Comparison of ENCODE assay signal across 8 cellular contexts in the genomic region with DNA sequence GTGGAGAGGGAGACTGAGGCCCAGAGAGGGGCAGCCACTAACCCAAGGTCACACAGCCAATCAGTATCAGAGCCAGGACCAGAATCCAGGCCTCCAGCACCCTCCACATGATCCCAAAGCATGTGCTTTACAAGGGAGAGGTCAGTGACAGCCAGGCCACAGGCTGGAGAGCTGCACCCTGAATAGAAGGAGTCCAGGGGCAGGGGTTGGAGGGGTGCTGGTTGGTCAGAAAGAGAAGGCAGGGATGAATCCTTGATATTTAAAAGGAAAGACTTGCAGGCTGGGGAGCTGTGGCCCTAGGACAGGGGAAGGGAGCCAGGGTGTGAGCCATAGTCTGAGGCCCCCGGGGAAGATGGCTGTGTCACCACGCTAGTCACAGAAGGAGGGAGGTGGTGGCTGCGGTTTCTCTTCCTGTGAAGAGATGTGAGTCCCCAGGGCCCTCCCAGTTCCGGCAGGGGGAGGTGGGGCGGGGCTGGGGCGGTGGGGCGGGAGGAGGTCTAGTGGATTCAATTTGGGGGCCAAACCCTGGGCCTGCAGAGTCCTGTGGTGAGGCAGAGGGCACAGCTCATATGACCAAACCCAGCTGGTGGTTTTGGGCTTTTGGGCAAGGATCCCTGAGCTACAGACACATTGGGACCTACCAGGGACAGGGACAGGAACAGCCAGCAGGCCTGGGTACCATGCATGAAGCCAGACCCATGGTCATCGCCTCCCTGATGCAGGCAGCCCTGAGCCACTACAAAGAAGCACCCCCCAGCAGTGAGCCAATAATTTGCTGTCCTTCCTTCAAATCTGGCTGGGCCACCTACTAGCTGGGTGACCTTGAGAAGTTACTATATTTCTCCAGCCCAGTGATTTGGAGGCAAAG. TPM values are rescaled to one million over a fixed set of nuclear protein-coding genes. Genes with fewer than 3 reads are reported as not detected.
A peak's percentile ranks its signal among the peaks of the same experiment; 100 is the strongest.
DNase-seq lines count a peak whose midpoint lies in the region; ATAC-seq, FAIRE-seq and TF ChIP-seq lines count a peak whose summit lies in the region.

No MANE protein-coding gene starts in this region.

- no peaks in the 10 kb centered on the region for H3K9me3 Mint-ChIP-seq in central memory CD8-positive, alpha-beta T cell

- H3K4me1 Mint-ChIP-seq in central memory CD8-positive, alpha-beta T cell: peaks cover 84% of the 10 kb centered on the region

- no peak overlapping the region for H3K27ac ChIP-seq in gastrocnemius medialis

- H3K27me3 Mint-ChIP-seq in central memory CD8-positive, alpha-beta T cell: no peaks in the 10 kb centered on the region

- H3K4me3 ChIP-seq in gastrocnemius medialis: no peak overlapping the region

- peaks cover 68% of the 10 kb centered on the region for H3K36me3 Mint-ChIP-seq in central memory CD8-positive, alpha-beta T cell (ENCODE audit: insufficient read depth)

- no peak for FAIRE-seq in D721Med (lab: Jason Lieb, UNC)

- ATAC-seq in GM18909 (IDR thresholded peaks at IDR 0.05; ENCODE audit: poor library complexity, unreplicated experiment): peak; percentile 56
- peak; percentile 84 for ATAC-seq in activated CD4-positive, CD25-positive, alpha-beta regulatory T cell treated with anti-CD3 and anti-CD28 coated beads, Interleukin-2, amount 50 U/mL, for 24 hours
- ATAC-seq in central memory CD8-positive, alpha-beta T cell (replicated peaks; ENCODE audit: extremely low read depth, poor library complexity, severe bottlenecking): peak; percentile 93
- no peak for ATAC-seq in gastrocnemius medialis
- ATAC-seq in HG03442 (IDR thresholded peaks at IDR 0.05; ENCODE audit: unreplicated experiment): no peak

- peak overlapping the region; percentile 97 for H3K27ac Mint-ChIP-seq in central memory CD8-positive, alpha-beta T cell (ENCODE audit: low read depth)

- TF ChIP-seq POLR2A in gastrocnemius medialis (IDR thresholded peaks at IDR 0.05): no peak

- H3K4me1 ChIP-seq in gastrocnemius medialis: no peaks in the 10 kb centered on the region

- DNase-seq in KBM-7 (peak; percentile 72), gastrocnemius medialis (peak; percentile 24 to 29), D721Med (ENCODE audit: insufficient read length, low spot score) (no peak), DMS79 treated with DMSO at 0.1 percent for 48 hours (lab: John Stamatoyannopoulos, UW) (no peak)
- peak; percentile 73 to 86 for DNase-seq in central memory CD8-positive, alpha-beta T cell (ENCODE audit: low spot score in 2 of 2)

- no peaks in the 10 kb centered on the region for H3K9me3 ChIP-seq in gastrocnemius medialis

- peak overlapping the region; percentile 61 for H3K4me3 Mint-ChIP-seq in central memory CD8-positive, alpha-beta T cell

- intact Hi-C loops in gastrocnemius medialis (cut with DNase I; ENCODE audit: low total_unique reads): no loop called here

- in situ Hi-C loops in KBM-7 (cut with MboI; ENCODE audit: low pct_unique_long_range_greater_than_20kb, low sequenced_read_pairs): no loop called here
- in situ Hi-C loops in gastrocnemius medialis (cut with MboI; ENCODE audit: low sequenced_read_pairs in 4 of 4): no loop called here

- H3K36me3 ChIP-seq in gastrocnemius medialis: no peaks in the 10 kb centered on the region

- TF ChIP-seq CTCF in gastrocnemius medialis (IDR thresholded peaks at IDR 0.05 in 4 of 5, conservative IDR thresholded peaks at IDR 0.05 in 1 of 5): no peak
- no peak for TF ChIP-seq CTCF in D721Med (IDR thresholded peaks at IDR 0.05; ENCODE audit: insufficient read depth, missing control alignments)

- peaks cover 12 to 39% (median 13%) of the 10 kb centered on the region in 3 donors for H3K27me3 ChIP-seq in gastrocnemius medialis

RNA-seq across cellular contexts. Expression of a gene that starts 14.0 kb away (rescaled TPM):
- total RNA-seq in gastrocnemius medialis: 1 to 10 TPM in 3 of 4 donors, not detected in 1; 1.9 to 3.7 (median 3.5) TPM

RNA-seq across cellular contexts. Expression of a gene that starts 17.8 kb away (rescaled TPM):
- not detected for total RNA-seq in gastrocnemius medialis

RNA-seq across cellular contexts. Expression of a gene that starts 42.0 kb away (rescaled TPM):
- under 1 TPM; 0.46 to 1.00 (median 0.84) TPM for total RNA-seq in gastrocnemius medialis

RNA-seq across cellular contexts. Expression of a gene that starts 52.3 kb away (rescaled TPM):
- 1 to 10 TPM in 3 of 4 donors, not detected in 1; 1.7 to 2.2 (median 2.0) TPM for total RNA-seq in gastrocnemius medialis

Comparison
In these comparisons a context has a peak if more than half of its experiments do, and no peak if none do; other contexts are left out.
1. ATAC-seq: peak in GM18909 (single experiment), activated CD4-positive, CD25-positive, alpha-beta regulatory T cell treated with anti-CD3 and anti-CD28 coated beads, Interleukin-2, amount 50 U/mL, for 24 hours (2 of 2) and central memory CD8-positive, alpha-beta T cell (single experiment); none in gastrocnemius medialis (0 of 2) and HG03442 (single experiment).
2. DNase-seq: peak in KBM-7 (single experiment), central memory CD8-positive, alpha-beta T cell (2 of 2) and gastrocnemius medialis (2 of 2); none in D721Med (single experiment) and DMS79 treated with DMSO at 0.1 percent for 48 hours (single experiment).